ENCODE assay signal across 1 cellular context in the genomic region with DNA sequence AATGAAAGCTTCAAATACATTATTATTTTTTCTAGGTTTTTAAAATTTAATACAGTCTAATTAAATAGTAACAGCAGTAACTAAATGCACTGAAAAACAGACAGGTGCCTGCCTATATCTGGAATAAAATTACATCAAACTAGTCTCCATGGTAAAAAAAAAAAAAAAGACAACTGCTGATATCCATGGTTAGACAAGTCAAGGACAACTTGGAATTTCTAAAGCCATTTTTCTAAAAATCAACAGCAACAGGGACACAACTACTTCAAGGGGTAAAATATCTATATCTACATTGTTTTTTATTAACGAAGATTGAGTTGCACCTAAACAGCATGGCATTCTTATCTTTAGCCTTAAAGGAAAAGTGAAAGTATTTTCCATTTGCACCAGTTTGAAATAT.
TF ChIP-seq lines count a peak whose summit lies in the region.

No MANE protein-coding gene starts in this region.

TF ChIP-seq in HCT116, 20 proteins besides CTCF, POLR2A, EP300 and RAD21:
- no peak for TF ChIP-seq REST (IDR thresholded peaks at IDR 0.05; ENCODE audit: low read depth)
- no peak for TF ChIP-seq CEBPB (IDR thresholded peaks at IDR 0.05; ENCODE audit: low read depth)
TF ChIP-seq in HCT116: peak in this region for 0.
